27 cellular contexts compared by ENCODE assay signal in the genomic region with DNA sequence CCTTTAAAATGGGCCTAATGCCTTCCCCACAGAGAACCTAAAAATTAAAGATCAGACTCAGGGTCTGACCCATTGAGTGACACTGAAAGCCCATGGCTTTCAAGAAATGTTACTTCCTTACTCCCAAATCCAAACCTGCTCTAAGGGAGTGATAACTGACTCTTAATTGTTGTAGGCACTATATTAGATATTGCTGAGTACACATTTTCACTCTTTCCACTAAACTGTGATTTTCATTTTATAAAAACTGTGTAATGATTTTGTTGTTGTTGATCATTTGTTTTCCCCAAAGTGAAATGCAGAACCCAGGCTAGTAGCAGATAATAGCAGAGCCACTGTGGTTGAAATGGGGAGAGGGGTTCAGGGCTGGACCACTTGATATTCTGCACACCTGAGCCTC.
"Had no signal": no experiment of that assay in that cellular context is flagged by ENCODE, and none has a peak within 500 bp of the region (broad histone marks: within the 10 kb centered on the region; RNA-seq: fewer than 3 reads in every experiment).

No MANE protein-coding gene starts in this region.

- FAIRE-seq: urothelium cell line had no signal

- H3K36me3 ChIP-seq: stomach, suprapubic skin, thoracic aorta, thyroid gland, tibial artery, tibial nerve, transverse colon, upper lobe of left lung, upper lobe of right lung, uterus, vagina had no signal

- H3K9me3 ChIP-seq: testis, thoracic aorta, thyroid gland, transverse colon, upper lobe of right lung, uterus, vagina had no signal

- H3K27ac ChIP-seq: stomach, suprapubic skin, testis, thoracic aorta, thyroid gland, tibial artery, tibial nerve, transverse colon, upper lobe of left lung, upper lobe of right lung, uterus, vagina had no signal

- DNase-seq: stimulated activated CD4-positive, alpha-beta T cell treated with anti-CD3 and anti-CD28 coated beads, Interleukin-2, amount 100 ng/mL, for 48 hours; stimulated activated CD4-positive, alpha-beta T cell treated with anti-CD3 and anti-CD28 coated beads, Interleukin-4, amount 100 ng/mL, for 1 hour; stimulated activated CD4-positive, alpha-beta T cell treated with anti-CD3 and anti-CD28 coated beads, Interleukin-4, amount 100 ng/mL, for 24 hours; stimulated activated CD4-positive, alpha-beta T cell treated with anti-CD3 and anti-CD28 coated beads, Interleukin-4, amount 100 ng/mL, for 4 hours; stimulated activated CD8-positive, alpha-beta memory T cell treated with anti-CD3 and anti-CD28 coated beads, Interleukin-4, amount 100 ng/mL, for 48 hours; stimulated activated naive B cell treated with anti-CD40 and anti-IgM and Interleukin-4, amounts not matched to agents 10 μg/mL and 1 μg/mL and 100 μg/mL, for 72 hours; stimulated activated naive CD4-positive, alpha-beta T cell; stimulated activated naive CD4-positive, alpha-beta T cell treated with Interleukin-2 at 50 U/mL for 16 hours; stimulated activated naive CD8-positive, alpha-beta T cell treated with anti-CD3 and anti-CD28 coated beads, Interleukin-15, amount 100 ng/mL, for 72 hours; stimulated activated naive CD8-positive, alpha-beta T cell treated with anti-CD3 and anti-CD28 coated beads, Interleukin-15, Interleukin-2, amounts not matched to agents 100 U/mL and 50 U/mL, for 24 hours; stomach; substantia nigra; testis; thyroid gland; tibial artery; transverse colon; trophoblast cell; upper lobe of left lung; upper lobe of right lung; uterus had no signal

- H3K4me3 ChIP-seq: stomach, suprapubic skin, testis, thoracic aorta, thyroid gland, tibial artery, tibial nerve, transverse colon, upper lobe of left lung, upper lobe of right lung, uterus, vagina had no signal

- ATAC-seq: stimulated activated effector memory CD8-positive, alpha-beta T cell treated with anti-CD3 and anti-CD28 coated beads, Interleukin-12 subunit alpha, Interleukin-12 subunit beta, amount 100 ng/mL, for 72 hours; stimulated activated memory B cell treated with anti-CD40 and anti-IgM and Interleukin-4, amounts not matched to agents 10 μg/mL and 1 μg/mL and 100 μg/mL, for 72 hours; stimulated activated naive B cell treated with anti-CD40 and anti-IgM and Interleukin-4, amounts not matched to agents 10 μg/mL and 1 μg/mL and 100 μg/mL, for 72 hours; stimulated activated naive CD8-positive, alpha-beta T cell treated with anti-CD3 and anti-CD28 coated beads, Interleukin-15, amount 100 ng/mL, for 72 hours; stimulated activated naive CD8-positive, alpha-beta T cell treated with anti-CD3 and anti-CD28 coated beads, Interleukin-15, Interleukin-2, amounts not matched to agents 100 U/mL and 50 U/mL, for 24 hours; upper lobe of right lung had no signal

- H3K4me1 ChIP-seq: stomach, suprapubic skin, testis, thyroid gland, tibial artery, tibial nerve, transverse colon, upper lobe of left lung, upper lobe of right lung, uterus, vagina had no signal

- H3K27me3 ChIP-seq: stomach, suprapubic skin, testis, thyroid gland, tibial artery, tibial nerve, transverse colon, upper lobe of left lung, upper lobe of right lung, uterus, vagina had no signal
